ENCODE assay signal across 17 cellular contexts in genomic region chr1:32758795-32759430, GRCh38. TPM values are rescaled to one million over a fixed set of nuclear protein-coding genes. Genes with fewer than 3 reads are reported as not detected.
DNase-seq lines count a peak whose midpoint lies in the region; ATAC-seq, FAIRE-seq and TF ChIP-seq lines count a peak whose summit lies in the region.
"Had no signal": no experiment of that assay in that cellular context is flagged by ENCODE, and none has a peak within 500 bp of the region (broad histone marks: within the 10 kb centered on the region; RNA-seq: fewer than 3 reads in every experiment).

No MANE protein-coding gene starts in this region.

- POLR2A ChIA-PET in HCT116 (lab: Charles Lee) (interaction anchor here (0.6 to 1.4 kb wide), 4 partner anchors 14 to 239 kb away, joined by 3 to 4 read pairs (median 4); no protein-coding TSS in a partner anchor), MCF 10A (lab: Yijun Ruan, JAX) (interaction anchor here (0.8 to 9.8 kb wide), 14 partner anchors 10 to 364 kb away, joined by 3 to 70 read pairs (median 4); partner anchors contain the start of genes BSDC1, S100PBP and YARS1), HepG2 (lab: Yijun Ruan, JAX) (interaction anchor here (0.9 to 2.2 kb wide), 11 partner anchors 13 to 365 kb away, joined by 3 to 13 read pairs (median 7); partner anchors contain the start of gene BSDC1)

- H3K27me3 ChIP-seq in HCT116 (ENCODE audit: insufficient read depth, low read length) (no peaks in the 10 kb centered on the region), HepG2 (ENCODE audit: control insufficient read depth in 1 of 2, insufficient read depth in 2 of 2, low read length in 2 of 2) (no peaks in the 10 kb centered on the region), stomach (peaks cover 0 to 5% (median 3%) of the 10 kb centered on the region in 3 donors)
- H3K27me3 ChIP-seq: BLaER1 had no signal

- H3K9me3 ChIP-seq in HCT116 (ENCODE audit: control insufficient read depth in 1 of 2, insufficient read depth in 1 of 2, low read depth in 1 of 2, low read length in 2 of 2) (no peaks in the 10 kb centered on the region), HepG2 (ENCODE audit: low read length) (no peaks in the 10 kb centered on the region), stomach (no peaks in the 10 kb centered on the region), mucosa of descending colon (no peaks in the 10 kb centered on the region)
- H3K9me3 ChIP-seq: BLaER1 had no signal

- no peaks in the 10 kb centered on the region for H3K27me3 Mint-ChIP-seq in MCF 10A (ENCODE audit: insufficient read depth, unreplicated experiment)

- peak overlapping the region; percentile 97 for H3K27ac Mint-ChIP-seq in MCF 10A (ENCODE audit: low read depth, unreplicated experiment)

- H3K4me3 Mint-ChIP-seq in MCF 10A (ENCODE audit: unreplicated experiment) = peak overlapping the region; percentile 72
- H3K4me3 Mint-ChIP-seq: IgD-negative memory B cell had no signal

- H3K4me2 ChIP-seq in HCT116 (ENCODE audit: low read length) (peak overlapping the region; percentile 90), HepG2 (ENCODE audit: low read depth, low read length) (peak overlapping the region; percentile 77)

- in situ Hi-C loops in HepG2 (cut with HindIII; ENCODE audit: extremely low pct_ligation_motif_present, low pct_unique_long_range_greater_than_20kb) = no loop called here

- H3K27ac ChIP-seq in HCT116 (ENCODE audit: low read depth, low read length) (peak overlapping the region; percentile 98), HepG2 (ENCODE audit: extremely low read length, insufficient read depth, low read length) (peak overlapping the region; percentile 92), stomach (peak overlapping the region; percentile 91 to 97 (median 93))
- H3K27ac ChIP-seq: BLaER1 had no signal

- RAD21 ChIA-PET in HCT116 (lab: Charles Lee; ENCODE audit: low non-redundant PET in 1 of 2, low total read pairs in 2 of 2, uncharacterized antibody in 2 of 2, unreplicated experiment in 2 of 2) = no interaction called here

- H3K4me3 ChIP-seq in HCT116 (replicated peaks in 1 of 2; ENCODE audit: low read depth in 1 of 2, low read length in 2 of 2) (peak overlapping the region; percentile 26 to 55; a peak in 3 of 4 replicates), HepG2 (replicated peaks in 1 of 3; ENCODE audit: insufficient read depth in 1 of 3, low read depth in 2 of 3, low read length in 3 of 3) (peak overlapping the region; percentile 26 to 57 (median 48)), stomach (peak overlapping the region in 1 of 4 donors; percentile 5), mucosa of descending colon (no peak overlapping the region)
- H3K4me3 ChIP-seq: BLaER1 had no signal

- H3K9me2 ChIP-seq in HCT116 (ENCODE audit: insufficient read depth) = no peaks in the 10 kb centered on the region

- TF ChIP-seq EP300 in HepG2 (IDR thresholded peaks at IDR 0.05; ENCODE audit: low read depth in 2 of 2, low read length in 2 of 2) (no peak), HepG2 (CRISPR knock-in tag; IDR thresholded peaks at IDR 0.05; ENCODE audit: borderline replicate concordance) (no peak), stomach (IDR thresholded peaks at IDR 0.05) (no peak)

- H4K20me1 ChIP-seq in HCT116 (ENCODE audit: insufficient read depth) (no peaks in the 10 kb centered on the region), HepG2 (ENCODE audit: insufficient read depth, low read length) (no peaks in the 10 kb centered on the region)

- peaks cover 51% of the 10 kb centered on the region for H3K4me1 Mint-ChIP-seq in MCF 10A (ENCODE audit: insufficient read depth, unreplicated experiment)

- TF ChIP-seq RAD21 in HCT116 (IDR thresholded peaks at IDR 0.05; ENCODE audit: low read depth) (no peak), HepG2 (CRISPR knock-in tag; IDR thresholded peaks at IDR 0.05) (no peak)

- H3K9me3 Mint-ChIP-seq in MCF 10A (ENCODE audit: unreplicated experiment) = no peaks in the 10 kb centered on the region
- H3K9me3 Mint-ChIP-seq: IgD-negative memory B cell had no signal

- DNase-seq in HCT116 (ENCODE audit: low read depth, low spot score) (no peak), MCF 10A (ENCODE audit: unreplicated experiment) (no peak), HepG2 (ENCODE audit: low spot score) (no peak), stomach (no peak), NCI-H2081 treated with DMSO at 0.1 percent for 48 hours (lab: John Stamatoyannopoulos, UW) (no peak), mucosa of descending colon (no peak), RPMI8226 (no peak)
- DNase-seq: activated CD4-positive, alpha-beta T cell treated with anti-CD3 and anti-CD28 coated beads, Interleukin-2, amount 50 U/mL, for 48 hours; activated gamma-delta T cell; HCEC 1CT; NCI-H187 treated with DMSO at 0.1 percent for 48 hours had no signal

- intact Hi-C loops in HCT116 (cut with micrococcal nuclease) (no loop called here), MCF 10A (cut with micrococcal nuclease) (no loop called here), HepG2 (cut with micrococcal nuclease; ENCODE audit: unreplicated experiment) (no loop called here), stomach (cut with DNase I; ENCODE audit: low total_unique reads) (no loop called here), mucosa of descending colon (cut with DNase I, micrococcal nuclease) (no loop called here)

- WGBS in HepG2 (ENCODE audit: low lambda C conversion rate) = 90% methylated on average over 1 of the region's 1 CpG
- 33 to 57% (median 44%) methylated on average over 1 of the region's 1 CpG for WGBS in stomach, 5 donors

- H3K79me2 ChIP-seq in HCT116 (ENCODE audit: insufficient read depth, low read length) (peaks cover 75% of the 10 kb centered on the region), HepG2 (ENCODE audit: insufficient read depth, low read length) (peaks cover 42% of the 10 kb centered on the region)

- H3K4me1 ChIP-seq in HCT116 (ENCODE audit: control insufficient read depth in 1 of 2, insufficient read depth in 2 of 2, low read length in 2 of 2) = peaks cover 72 to 96% of the 10 kb centered on the region in 2 experiments
- H3K4me1 ChIP-seq in HepG2 (ENCODE audit: insufficient read depth, low read length) = peaks cover 64% of the 10 kb centered on the region
- peaks cover 85 to 99% (median 92%) of the 10 kb centered on the region in 4 donors for H3K4me1 ChIP-seq in stomach
- peaks cover 79% of the 10 kb centered on the region for H3K4me1 ChIP-seq in mucosa of descending colon (ENCODE audit: low read depth)

- H2AFZ ChIP-seq in HCT116 (ENCODE audit: low read depth, low read length, poor library complexity, severe bottlenecking) (no peak overlapping the region), HepG2 (ENCODE audit: low read length) (no peak overlapping the region)

- ATAC-seq in HCT116 (no peak), HepG2 (no peak), mucosa of descending colon (no peak), GM21447 (IDR thresholded peaks at IDR 0.05; ENCODE audit: unreplicated experiment) (no peak)

- BruUV-seq in HCT116 (replicated peaks; lab: Mats Ljungman, UMichigan) = no TSS peak
- no TSS peak for BruUV-seq in MCF 10A (replicated peaks; lab: Mats Ljungman, UMichigan)
- BruUV-seq in HepG2 (replicated peaks; lab: Mats Ljungman, UMichigan) = no TSS peak

- H3K9ac ChIP-seq in HCT116 (ENCODE audit: low read length) (peak overlapping the region; percentile 76), HepG2 (ENCODE audit: insufficient read depth, low read depth, low read length) (peak overlapping the region; percentile 74)
- H3K9ac ChIP-seq: BLaER1 had no signal

- TF ChIP-seq CTCF in HCT116 (IDR thresholded peaks at IDR 0.05 in 2 of 3, conservative IDR thresholded peaks at IDR 0.05 in 1 of 3; ENCODE audit: borderline replicate concordance in 1 of 3, insufficient read depth in 1 of 3, low read depth in 2 of 3, low read length in 2 of 3) = no peak
- TF ChIP-seq CTCF in MCF 10A (IDR thresholded peaks at IDR 0.05; ENCODE audit: unreplicated experiment) = no peak
- no peak for TF ChIP-seq CTCF in HepG2 (CRISPR knock-in tag; IDR thresholded peaks at IDR 0.05)
- no peak for TF ChIP-seq CTCF in stomach (IDR thresholded peaks at IDR 0.05)
- no peak for TF ChIP-seq CTCF in mucosa of descending colon (IDR thresholded peaks at IDR 0.05)

- FAIRE-seq in HepG2 (lab: Jason Lieb, UNC) = no peak
- FAIRE-seq: GM18507 had no signal

- H3K36me3 Mint-ChIP-seq in MCF 10A (ENCODE audit: insufficient read depth, unreplicated experiment) = peaks cover 15% of the 10 kb centered on the region
- H3K36me3 Mint-ChIP-seq: IgD-negative memory B cell had no signal

- H3K36me3 ChIP-seq in HCT116 (ENCODE audit: control insufficient read depth in 1 of 2, insufficient read depth in 2 of 2, low read length in 2 of 2) (no peaks in the 10 kb centered on the region), HepG2 (replicated peaks in 1 of 2; ENCODE audit: control insufficient read depth in 1 of 2, insufficient read depth in 2 of 2, low read length in 2 of 2) (peaks cover 0 to 3% of the 10 kb centered on the region in 2 experiments; a peak in 1 of 5 replicates), stomach (peaks cover 0 to 5% (median 2%) of the 10 kb centered on the region in 4 donors), mucosa of descending colon (ENCODE audit: low read depth) (no peaks in the 10 kb centered on the region)
- H3K36me3 ChIP-seq: BLaER1 had no signal

- CTCF ChIA-PET in HCT116 (lab: Charles Lee) (interaction anchor here (0.9 kb wide), 1 partner anchor 47 kb away, joined by 4 read pairs; no protein-coding TSS in a partner anchor), MCF 10A (lab: Yijun Ruan, JAX) (interaction anchor here (0.6 to 3.2 kb wide), 10 partner anchors 9 to 359 kb away, joined by 3 to 10 read pairs (median 4); a partner anchor contains a TSS), HepG2 (lab: Yijun Ruan, JAX; ENCODE audit: low intra/inter-chr PET ratio, low total read pairs) (interaction anchor here (2.0 kb wide), 1 partner anchor 47 kb away, joined by 5 read pairs; no protein-coding TSS in a partner anchor)

- TF ChIP-seq POLR2A in HCT116 (IDR thresholded peaks at IDR 0.05; ENCODE audit: borderline replicate concordance, extremely low read depth, insufficient read depth, insufficient read length) (no peak), HepG2 (IDR thresholded peaks at IDR 0.05; ENCODE audit: insufficient read depth in 1 of 2, low read depth in 2 of 2, low read length in 2 of 2) (no peak), stomach (IDR thresholded peaks at IDR 0.05) (no peak)

RNA-seq across cellular contexts. Expression of gene SYNC, which starts 56.3 kb away (rescaled TPM):
- total RNA-seq in HCT116 (2021; ENCODE audit: unreplicated experiment) (1.3 TPM), MCF 10A (2022) (1.1 and 1.9 TPM in 2 replicates), HepG2 (2016; rRNA removed; fragmentation: Illumina TruSeq; extraction: Trizol) (5.4 and 7.2 TPM in 2 replicates), stomach (10 to 100 TPM; 12.3 to 38.5 (median 22.8) TPM), mucosa of descending colon (10 to 100 TPM; 14.3 to 19.2 (median 14.6) TPM)
- 0.87 and 1.5 TPM in 2 replicates for polyA plus RNA-seq in HCT116 (2012)
- total RNA-seq in HepG2 (2016; cell fraction: cytosol; rRNA removed; fragmentation: Illumina TruSeq; extraction: Trizol; ENCODE audit: low read depth) = 4.9 and 5.4 TPM in 2 replicates
- 5.3 and 8.1 TPM in 2 replicates for total RNA-seq in HepG2 (2016; cell fraction: insoluble cytoplasmic fraction; rRNA removed; fragmentation: Illumina TruSeq; extraction: Trizol)
- total RNA-seq in HepG2 (2016; cell fraction: membrane; rRNA removed; fragmentation: Illumina TruSeq; extraction: Trizol) = 9.5 and 9.8 TPM in 2 replicates
- total RNA-seq in HepG2 (2016; cell fraction: nucleus; rRNA removed; fragmentation: Illumina TruSeq; extraction: Trizol) = 2.3 TPM in 2 replicates
- polyA plus RNA-seq in HepG2 (2011; rRNA removed) (2.1 and 2.4 TPM in 2 replicates), stomach (10 to 100 TPM in 1 of 3 donors, 1 to 10 TPM in 2; 5.5 to 11.6 (median 6.0) TPM)
- 1.5 and 1.8 TPM in 2 replicates for polyA plus RNA-seq in HepG2 (2011; cell fraction: cytosol; rRNA removed)
- 0.77 and 1.0 TPM in 2 replicates for polyA plus RNA-seq in HepG2 (2011; cell fraction: nucleus; rRNA removed)
- 0.56 and 0.93 TPM in 2 replicates for polyA plus RNA-seq in HepG2 (2012)
- 5.2 and 6.1 TPM in 2 replicates for polyA plus RNA-seq in HepG2 (2016; cell fraction: cytosol; fragmentation: Illumina TruSeq; extraction: Trizol; ENCODE audit: low read depth)
- 6.7 and 6.9 TPM in 2 replicates for polyA plus RNA-seq in HepG2 (2016; cell fraction: insoluble cytoplasmic fraction; fragmentation: Illumina TruSeq; extraction: Trizol; ENCODE audit: low read depth)
- polyA plus RNA-seq in HepG2 (2016; cell fraction: membrane; fragmentation: Illumina TruSeq; extraction: Trizol; ENCODE audit: low read depth) = 7.6 and 7.9 TPM in 2 replicates
- 2.5 and 2.7 TPM in 2 replicates for polyA plus RNA-seq in HepG2 (2016; cell fraction: nucleus; fragmentation: Illumina TruSeq; extraction: Trizol; ENCODE audit: insufficient read depth, low read depth)
- polyA minus RNA-seq in HepG2 (2011; rRNA and poly(A)+ RNA removed; ENCODE audit: low replicate concordance) = 0.74 and 6.6 TPM in 2 replicates
- 1.2 and 1.5 TPM in 2 replicates for polyA minus RNA-seq in HepG2 (2011; cell fraction: cytosol; rRNA and poly(A)+ RNA removed)
- polyA minus RNA-seq in HepG2 (2011; cell fraction: nucleus; rRNA and poly(A)+ RNA removed) = 1.7 and 1.9 TPM in 2 replicates
- total RNA-seq: T-helper 1 cell treated with Interleukin-12 subunit alpha and Interleukin-12 subunit beta and Interleukin-4 antibody, amounts not matched to agents 30 ng/mL and 1 ng/mL, for 36 hours had no signal
- polyA plus RNA-seq: IgD-negative memory B cell, neural cell had no signal

RNA-seq across cellular contexts. Expression of gene YARS1, which starts 58.2 kb away (rescaled TPM):
- total RNA-seq in HCT116 (2021; ENCODE audit: unreplicated experiment) (244 TPM), MCF 10A (2022) (347 and 372 TPM in 2 replicates), HepG2 (2016; rRNA removed; fragmentation: Illumina TruSeq; extraction: Trizol) (102 and 113 TPM in 2 replicates), stomach (10 to 100 TPM; 26.9 to 99.1 (median 64.4) TPM), mucosa of descending colon (10 to 100 TPM; 47.0 to 66.7 (median 54.8) TPM)
- 180 and 210 TPM in 2 replicates for polyA plus RNA-seq in HCT116 (2012)
- total RNA-seq in HepG2 (2016; cell fraction: cytosol; rRNA removed; fragmentation: Illumina TruSeq; extraction: Trizol; ENCODE audit: low read depth) = 36.6 and 40.5 TPM in 2 replicates
- total RNA-seq in HepG2 (2016; cell fraction: insoluble cytoplasmic fraction; rRNA removed; fragmentation: Illumina TruSeq; extraction: Trizol) = 96.0 and 117 TPM in 2 replicates
- total RNA-seq in HepG2 (2016; cell fraction: membrane; rRNA removed; fragmentation: Illumina TruSeq; extraction: Trizol) = 43.4 and 44.4 TPM in 2 replicates
- total RNA-seq in HepG2 (2016; cell fraction: nucleus; rRNA removed; fragmentation: Illumina TruSeq; extraction: Trizol) = 70.7 and 78.7 TPM in 2 replicates
- polyA plus RNA-seq in HepG2 (2011; rRNA removed) (50.1 and 52.2 TPM in 2 replicates), stomach (10 to 100 TPM; 44.5 to 53.0 (median 47.8) TPM)
- 32.2 and 38.5 TPM in 2 replicates for polyA plus RNA-seq in HepG2 (2011; cell fraction: cytosol; rRNA removed)
- 91.6 and 121 TPM in 2 replicates for polyA plus RNA-seq in HepG2 (2011; cell fraction: nucleus; rRNA removed)
- 124 and 158 TPM in 2 replicates for polyA plus RNA-seq in HepG2 (2012)
- polyA plus RNA-seq in HepG2 (2016; cell fraction: cytosol; fragmentation: Illumina TruSeq; extraction: Trizol; ENCODE audit: low read depth) = 11.8 and 14.3 TPM in 2 replicates
- 83.4 and 91.9 TPM in 2 replicates for polyA plus RNA-seq in HepG2 (2016; cell fraction: insoluble cytoplasmic fraction; fragmentation: Illumina TruSeq; extraction: Trizol; ENCODE audit: low read depth)
- polyA plus RNA-seq in HepG2 (2016; cell fraction: membrane; fragmentation: Illumina TruSeq; extraction: Trizol; ENCODE audit: low read depth) = 20.7 and 20.8 TPM in 2 replicates
- 117 TPM in 2 replicates for polyA plus RNA-seq in HepG2 (2016; cell fraction: nucleus; fragmentation: Illumina TruSeq; extraction: Trizol; ENCODE audit: insufficient read depth, low read depth)
- 68.0 and 103 TPM in 2 replicates for polyA minus RNA-seq in HepG2 (2011; rRNA and poly(A)+ RNA removed; ENCODE audit: low replicate concordance)
- 43.2 and 68.7 TPM in 2 replicates for polyA minus RNA-seq in HepG2 (2011; cell fraction: cytosol; rRNA and poly(A)+ RNA removed)
- polyA minus RNA-seq in HepG2 (2011; cell fraction: nucleus; rRNA and poly(A)+ RNA removed) = 63.1 and 101 TPM in 2 replicates

RNA-seq across cellular contexts. Expression of gene S100PBP, which starts 58.5 kb away (rescaled TPM):
- total RNA-seq in HCT116 (2021; ENCODE audit: unreplicated experiment) (38.2 TPM), MCF 10A (2022) (24.4 and 34.1 TPM in 2 replicates), HepG2 (2016; rRNA removed; fragmentation: Illumina TruSeq; extraction: Trizol) (26.1 and 28.4 TPM in 2 replicates), stomach (100 to 1,000 TPM in 1 of 5 donors, 10 to 100 TPM in 3, 1 to 10 TPM in 1; 2.9 to 253 (median 40.6) TPM), mucosa of descending colon (10 to 100 TPM; 23.7 to 38.8 (median 31.0) TPM)
- polyA plus RNA-seq in HCT116 (2012) = 8.9 and 15.8 TPM in 2 replicates
- 18.1 and 18.8 TPM in 2 replicates for total RNA-seq in HepG2 (2016; cell fraction: cytosol; rRNA removed; fragmentation: Illumina TruSeq; extraction: Trizol; ENCODE audit: low read depth)
- total RNA-seq in HepG2 (2016; cell fraction: insoluble cytoplasmic fraction; rRNA removed; fragmentation: Illumina TruSeq; extraction: Trizol) = 24.5 and 27.7 TPM in 2 replicates
- 22.6 and 25.5 TPM in 2 replicates for total RNA-seq in HepG2 (2016; cell fraction: membrane; rRNA removed; fragmentation: Illumina TruSeq; extraction: Trizol)
- total RNA-seq in HepG2 (2016; cell fraction: nucleus; rRNA removed; fragmentation: Illumina TruSeq; extraction: Trizol) = 24.5 and 34.9 TPM in 2 replicates
- polyA plus RNA-seq in HepG2 (2011; rRNA removed) (17.9 and 20.4 TPM in 2 replicates), stomach (1 to 10 TPM; 5.7 to 9.3 (median 6.7) TPM)
- 6.8 and 11.2 TPM in 2 replicates for polyA plus RNA-seq in HepG2 (2011; cell fraction: cytosol; rRNA removed)
- 18.2 and 22.4 TPM in 2 replicates for polyA plus RNA-seq in HepG2 (2011; cell fraction: nucleus; rRNA removed)
- 10.8 and 13.1 TPM in 2 replicates for polyA plus RNA-seq in HepG2 (2012)
- 4.2 and 4.7 TPM in 2 replicates for polyA plus RNA-seq in HepG2 (2016; cell fraction: cytosol; fragmentation: Illumina TruSeq; extraction: Trizol; ENCODE audit: low read depth)
- 19.5 and 20.9 TPM in 2 replicates for polyA plus RNA-seq in HepG2 (2016; cell fraction: insoluble cytoplasmic fraction; fragmentation: Illumina TruSeq; extraction: Trizol; ENCODE audit: low read depth)
- polyA plus RNA-seq in HepG2 (2016; cell fraction: membrane; fragmentation: Illumina TruSeq; extraction: Trizol; ENCODE audit: low read depth) = 5.3 and 5.6 TPM in 2 replicates
- 49.7 and 53.4 TPM in 2 replicates for polyA plus RNA-seq in HepG2 (2016; cell fraction: nucleus; fragmentation: Illumina TruSeq; extraction: Trizol; ENCODE audit: insufficient read depth, low read depth)
- 20.9 and 25.1 TPM in 2 replicates for polyA minus RNA-seq in HepG2 (2011; rRNA and poly(A)+ RNA removed; ENCODE audit: low replicate concordance)
- polyA minus RNA-seq in HepG2 (2011; cell fraction: cytosol; rRNA and poly(A)+ RNA removed) = 9.6 and 12.2 TPM in 2 replicates
- 44.3 and 47.9 TPM in 2 replicates for polyA minus RNA-seq in HepG2 (2011; cell fraction: nucleus; rRNA and poly(A)+ RNA removed)

Comparison
In these comparisons a context has a peak if more than half of its experiments do, and no peak if none do; other contexts are left out.
1. Of the 20 proteins assayed by ChIP-seq in both HepG2 and HCT116: peak only in HepG2: none; only in HCT116: ZFX; in both: none; in neither: 19.